ENCODE assay signal across 8 cellular contexts in genomic region chr2:134282638-134283400, GRCh38. TPM values are rescaled to one million over a fixed set of nuclear protein-coding genes. Genes with fewer than 3 reads are reported as not detected.
A peak's percentile ranks its signal among the peaks of the same experiment; 100 is the strongest.
DNase-seq lines count a peak whose midpoint lies in the region; ATAC-seq and TF ChIP-seq lines count a peak whose summit lies in the region.

No MANE protein-coding gene starts in this region.

- H3K4me2 ChIP-seq in Loucy (ENCODE audit: low read depth, low read length, poor library complexity, severe bottlenecking): peak overlapping the region; percentile 70

- H3K27me3 Mint-ChIP-seq in glutamatergic neuron (ENCODE audit: unreplicated experiment): no peaks in the 10 kb centered on the region

- no peaks in the 10 kb centered on the region for H4K20me1 ChIP-seq in Loucy (ENCODE audit: insufficient read depth, low read length, poor library complexity, severe bottlenecking)

- ATAC-seq in GM18498 (IDR thresholded peaks at IDR 0.05; ENCODE audit: unreplicated experiment): peak; percentile 90
- ATAC-seq in GM21717 (IDR thresholded peaks at IDR 0.05; ENCODE audit: unreplicated experiment): peak; percentile 91

- H3K4me3 ChIP-seq in Loucy (ENCODE audit: low read length, poor library complexity, severe bottlenecking): peak overlapping the region; percentile 49
- no peak overlapping the region for H3K4me3 ChIP-seq in fibroblast of villous mesenchyme (ENCODE audit: low read depth, low read length)
- H3K4me3 ChIP-seq in dorsolateral prefrontal cortex: no peak overlapping the region
- no peak overlapping the region for H3K4me3 ChIP-seq in esophagus squamous epithelium
- no peak overlapping the region for H3K4me3 ChIP-seq in thyroid gland (replicated peaks in 1 of 3)

- intact Hi-C loops in dorsolateral prefrontal cortex (cut with DNase I): no loop called here
- intact Hi-C loops in esophagus squamous epithelium (cut with DNase I): no loop called here
- intact Hi-C loops in thyroid gland (cut with DNase I): no loop called here

- peak; percentile 20 for DNase-seq in fibroblast of villous mesenchyme (ENCODE audit: low read depth)
- DNase-seq in dorsolateral prefrontal cortex: no peak
- no peak for DNase-seq in esophagus squamous epithelium (lab: John Stamatoyannopoulos, UW)
- DNase-seq in thyroid gland: no peak
- DNase-seq in glutamatergic neuron: no peak

- no peaks in the 10 kb centered on the region for H3K9me3 Mint-ChIP-seq in glutamatergic neuron (ENCODE audit: unreplicated experiment)

- TF ChIP-seq POLR2A in esophagus squamous epithelium (IDR thresholded peaks at IDR 0.05) (no peak), thyroid gland (IDR thresholded peaks at IDR 0.05) (no peak)

- no peaks in the 10 kb centered on the region for H3K9me2 ChIP-seq in Loucy (replicated peaks; ENCODE audit: low read depth, low read length)

- 0 out of 2 replicates have a peak overlapping the region, but pooled peaks have one; percentile 31 for H2AFZ ChIP-seq in Loucy (ENCODE audit: low read length)

- WGBS in esophagus squamous epithelium, 2 donors: 78 to 85% methylated on average over 4 of the region's 4 CpGs
- 93 to 94% methylated on average over 4 of the region's 4 CpGs for WGBS in thyroid gland, 2 donors

- H3K79me2 ChIP-seq in Loucy (ENCODE audit: insufficient read depth, low read length): peaks cover 83% of the 10 kb centered on the region

- no peaks in the 10 kb centered on the region for H3K27me3 ChIP-seq in Loucy (ENCODE audit: insufficient read depth, low read length, poor library complexity, severe bottlenecking)
- no peaks in the 10 kb centered on the region for H3K27me3 ChIP-seq in dorsolateral prefrontal cortex
- no peaks in the 10 kb centered on the region for H3K27me3 ChIP-seq in esophagus squamous epithelium
- H3K27me3 ChIP-seq in thyroid gland: no peaks in the 10 kb centered on the region

- H3K4me1 ChIP-seq in Loucy (ENCODE audit: insufficient read depth, low read length, poor library complexity, severe bottlenecking): peaks cover 80% of the 10 kb centered on the region
- H3K4me1 ChIP-seq in esophagus squamous epithelium: peaks cover 0 to 11% (median 5%) of the 10 kb centered on the region in 3 donors
- H3K4me1 ChIP-seq in thyroid gland: peaks cover 8 to 9% of the 10 kb centered on the region in 2 donors

- H3K36me3 ChIP-seq in Loucy (ENCODE audit: insufficient read depth, low read length): no peaks in the 10 kb centered on the region
- H3K36me3 ChIP-seq in esophagus squamous epithelium: no peaks in the 10 kb centered on the region
- H3K36me3 ChIP-seq in thyroid gland: no peaks in the 10 kb centered on the region

- peaks cover 5% of the 10 kb centered on the region for H3K4me1 Mint-ChIP-seq in glutamatergic neuron (ENCODE audit: low read depth, unreplicated experiment)

- no peak overlapping the region for H3K27ac Mint-ChIP-seq in glutamatergic neuron (ENCODE audit: unreplicated experiment)

- H3K27ac ChIP-seq in dorsolateral prefrontal cortex (no peak overlapping the region), esophagus squamous epithelium (no peak overlapping the region), thyroid gland (no peak overlapping the region)

- peak overlapping the region; percentile 61 for H3K9ac ChIP-seq in Loucy (ENCODE audit: low read depth, low read length, poor library complexity, severe bottlenecking)

- H3K4me3 Mint-ChIP-seq in glutamatergic neuron (ENCODE audit: unreplicated experiment): no peak overlapping the region

- H3K9me3 ChIP-seq in Loucy (ENCODE audit: insufficient read depth, low read depth, low read length) (no peaks in the 10 kb centered on the region), esophagus squamous epithelium (no peaks in the 10 kb centered on the region), thyroid gland (no peaks in the 10 kb centered on the region)

- TF ChIP-seq CTCF in Loucy (conservative IDR thresholded peaks at IDR 0.05; ENCODE audit: low read length) (no peak), fibroblast of villous mesenchyme (IDR thresholded peaks at IDR 0.05; ENCODE audit: insufficient read depth, low read depth, low read length) (no peak), dorsolateral prefrontal cortex (IDR thresholded peaks at IDR 0.05 in 54 of 56, conservative IDR thresholded peaks at IDR 0.05 in 2 of 56; ENCODE audit: low read depth in 1 of 56, partially characterized antibody in 56 of 56) (no peak), esophagus squamous epithelium (IDR thresholded peaks at IDR 0.05) (no peak), thyroid gland (IDR thresholded peaks at IDR 0.05) (no peak), glutamatergic neuron (IDR thresholded peaks at IDR 0.05; ENCODE audit: partially characterized antibody, unreplicated experiment) (no peak)

- peaks cover 8% of the 10 kb centered on the region; the same call in 1 of the 2 replicates for H3F3A ChIP-seq in Loucy (ENCODE audit: low read depth)

- H3K36me3 Mint-ChIP-seq in glutamatergic neuron (ENCODE audit: unreplicated experiment): no peaks in the 10 kb centered on the region

RNA-seq across cellular contexts. Expression of gene MGAT5, which starts 28.9 kb away (rescaled TPM):
- total RNA-seq in fibroblast of villous mesenchyme: 64.7 and 109 TPM in 2 replicates
- 10 to 100 TPM; 58.2 to 97.2 (median 74.5) TPM for total RNA-seq in dorsolateral prefrontal cortex
- 10 to 100 TPM; 14.2 to 29.2 (median 24.6) TPM for total RNA-seq in esophagus squamous epithelium
- 10 to 100 TPM; 47.5 to 64.4 (median 50.4) TPM for total RNA-seq in thyroid gland
- total RNA-seq in glutamatergic neuron (ENCODE audit: unreplicated experiment): 58.8 TPM
